In genomic region chr10:103818765-103819374, GRCh38 we compare ENCODE assay signal across 31 cellular contexts. TPM values are rescaled to one million over a fixed set of nuclear protein-coding genes. Genes with fewer than 3 reads are reported as not detected.
A peak's percentile ranks its signal among the peaks of the same experiment; 100 is the strongest.
DNase-seq lines count a peak whose midpoint lies in the region; ATAC-seq and TF ChIP-seq lines count a peak whose summit lies in the region.
"Had no signal": no experiment of that assay in that cellular context is flagged by ENCODE, and none has a peak within 500 bp of the region (broad histone marks: within the 10 kb centered on the region; RNA-seq: fewer than 3 reads in every experiment).

No MANE protein-coding gene starts in this region.

- no peak for TF ChIP-seq CTCF in uterus (IDR thresholded peaks at IDR 0.05)

- peak overlapping the region in 2 of 3 donors; percentile 1 to 5 for H3K27ac Mint-ChIP-seq in CD4-positive, CD25-positive, alpha-beta regulatory T cell
- peak overlapping the region; percentile 86 for H3K27ac Mint-ChIP-seq in T-helper 17 cell
- H3K27ac Mint-ChIP-seq: activated naive CD4-positive, alpha-beta T cell treated with anti-CD3 and anti-CD28 coated beads, Interleukin-2, amount 50 U/mL, for 72 hours; activated T-helper 2 cell treated with anti-CD3 and anti-CD28 coated beads, Interferon-gamma antibody, Interleukin-2, Interleukin-4, amounts not matched to agents 10 μg/mL and 5 μg/mL and 100 μg/mL, durations not matched to agents 14 hours and 24 hours and 36 hours; CD4-positive, alpha-beta memory T cell had no signal

- peak overlapping the region in 1 of 4 donors; percentile 29 for H3K4me3 Mint-ChIP-seq in CD4-positive, CD25-positive, alpha-beta regulatory T cell
- no peak overlapping the region for H3K4me3 Mint-ChIP-seq in T-helper 17 cell
- H3K4me3 Mint-ChIP-seq: CD4-positive, alpha-beta memory T cell; central memory CD8-positive, alpha-beta T cell; naive B cell had no signal

- intact Hi-C loops in posterior vena cava (cut with DNase I) = no loop called here
- intact Hi-C loops in uterus (cut with DNase I; ENCODE audit: low total_unique reads) = no loop called here

- in situ Hi-C loops in HAP-1 (cut with MboI; ENCODE audit: low sequenced_read_pairs) = no loop called here

- H3K9me3 ChIP-seq in CD4-positive, CD25-positive, alpha-beta regulatory T cell (ENCODE audit: control insufficient read depth in 2 of 2, low read length in 2 of 2) = no peaks in the 10 kb centered on the region
- H3K9me3 ChIP-seq in T-helper 17 cell (ENCODE audit: control insufficient read depth, low read length, poor library complexity, severe bottlenecking) = no peaks in the 10 kb centered on the region
- H3K9me3 ChIP-seq in uterus = no peaks in the 10 kb centered on the region
- H3K9me3 ChIP-seq in HAP-1 = no peaks in the 10 kb centered on the region

- no peak for ATAC-seq in CD4-positive, CD25-positive, alpha-beta regulatory T cell (ENCODE audit: low read depth in 2 of 2)
- ATAC-seq in T-helper 17 cell (no peak), left lobe of liver (peak; percentile 76)
- ATAC-seq: activated naive CD4-positive, alpha-beta T cell treated with anti-CD3 and anti-CD28 coated beads, Interleukin-2, amount 50 U/mL, for 72 hours had no signal

- H3K27me3 ChIP-seq in CD4-positive, CD25-positive, alpha-beta regulatory T cell (ENCODE audit: control insufficient read depth, insufficient read depth, low read length) = no peaks in the 10 kb centered on the region
- H3K27me3 ChIP-seq in uterus (no peaks in the 10 kb centered on the region), HAP-1 (ENCODE audit: low read depth) (peaks cover 5% of the 10 kb centered on the region)

- no peaks in the 10 kb centered on the region for H3K36me3 Mint-ChIP-seq in CD4-positive, CD25-positive, alpha-beta regulatory T cell
- H3K36me3 Mint-ChIP-seq in T-helper 17 cell (ENCODE audit: low read depth) = peaks cover 2% of the 10 kb centered on the region
- H3K36me3 Mint-ChIP-seq: activated naive CD4-positive, alpha-beta T cell treated with anti-CD3 and anti-CD28 coated beads, Interleukin-2, amount 50 U/mL, for 72 hours; CD4-positive, alpha-beta memory T cell; naive B cell had no signal

- no peaks in the 10 kb centered on the region for H3K9me3 Mint-ChIP-seq in CD4-positive, CD25-positive, alpha-beta regulatory T cell
- H3K9me3 Mint-ChIP-seq: activated naive CD4-positive, alpha-beta T cell treated with anti-CD3 and anti-CD28 coated beads, Interleukin-2, amount 50 U/mL, for 72 hours; activated T-helper 2 cell treated with anti-CD3 and anti-CD28 coated beads, Interferon-gamma antibody, Interleukin-2, Interleukin-4, amounts not matched to agents 10 μg/mL and 5 μg/mL and 100 μg/mL, durations not matched to agents 14 hours and 24 hours and 36 hours; CD4-positive, alpha-beta memory T cell; central memory CD8-positive, alpha-beta T cell had no signal

- H3K4me3 ChIP-seq in CD4-positive, CD25-positive, alpha-beta regulatory T cell (ENCODE audit: low read depth, low read length) = no peak overlapping the region
- H3K4me3 ChIP-seq in uterus (no peak overlapping the region), HAP-1 (no peak overlapping the region)

- H3K4me1 Mint-ChIP-seq in CD4-positive, CD25-positive, alpha-beta regulatory T cell = peaks cover 0 to 5% (median 0%) of the 10 kb centered on the region in 4 donors
- H3K4me1 Mint-ChIP-seq in T-helper 17 cell = peaks cover 7% of the 10 kb centered on the region
- H3K4me1 Mint-ChIP-seq: CD4-positive, alpha-beta memory T cell; central memory CD8-positive, alpha-beta T cell; naive B cell had no signal

- no peak for DNase-seq in CD4-positive, CD25-positive, alpha-beta regulatory T cell
- no peak for DNase-seq in T-helper 17 cell
- no peak for DNase-seq in left lobe of liver (ENCODE audit: low spot score)
- peak; percentile 24 for DNase-seq in posterior vena cava (ENCODE audit: low spot score)
- DNase-seq in hippocampal formation (lab: John Stamatoyannopoulos, UW) = no peak
- no peak for DNase-seq in NCI-H1105 (lab: John Stamatoyannopoulos, UW)
- no peak for DNase-seq in uterus
- no peak for DNase-seq in HAP-1 (ENCODE audit: low spot score in 2 of 2)
- DNase-seq: activated CD4-positive, alpha-beta T cell treated with anti-CD3 and anti-CD28 coated beads, Interleukin-2, amount 50 U/mL, for 48 hours; activated CD4-positive, CD25-positive, alpha-beta regulatory T cell; activated CD8-positive, alpha-beta memory T cell treated with anti-CD3 and anti-CD28 coated beads, Interleukin-2, amount 50 U/mL, for 4 hours; anterior cingulate cortex; CD4-positive, alpha-beta memory T cell; dermis blood vessel endothelial cell; DMS 273 treated with DMSO at 0.1 percent for 48 hours; kidney glomerular epithelial cell; mesenchymal stem cell; naive B cell; NCI-H1048; NCI-H1930; NCI-H2227 treated with DMSO at 0.1 percent for 48 hours; NCI-H82; OCI-M1; right cardiac atrium; stimulated activated CD4-positive, alpha-beta T cell treated with anti-CD3 and anti-CD28 coated beads, Interleukin-12 subunit alpha, Interleukin-12 subunit beta, amount 100 ng/mL, for 4 hours; stimulated activated CD4-positive, alpha-beta T cell treated with anti-CD3 and anti-CD28 coated beads, Interleukin-4, amount 100 ng/mL, for 4 hours; stimulated activated naive CD4-positive, alpha-beta T cell treated with Interleukin-2 at 50 U/mL for 16 hours; T1000 had no signal

- H3K27me3 Mint-ChIP-seq in CD4-positive, CD25-positive, alpha-beta regulatory T cell = peaks cover 13% of the 10 kb centered on the region
- H3K27me3 Mint-ChIP-seq in T-helper 17 cell = peaks cover 34% of the 10 kb centered on the region

- H3K36me3 ChIP-seq in CD4-positive, CD25-positive, alpha-beta regulatory T cell (ENCODE audit: control insufficient read depth, insufficient read depth, low read length) = no peaks in the 10 kb centered on the region
- no peaks in the 10 kb centered on the region for H3K36me3 ChIP-seq in uterus
- H3K36me3 ChIP-seq in HAP-1 (replicated peaks) = no peaks in the 10 kb centered on the region

- TF ChIP-seq POLR2A in uterus (IDR thresholded peaks at IDR 0.05) = no peak

- no peak overlapping the region for H3K27ac ChIP-seq in CD4-positive, CD25-positive, alpha-beta regulatory T cell (ENCODE audit: insufficient read depth, low read length, poor library complexity, severe bottlenecking)
- no peak overlapping the region for H3K27ac ChIP-seq in uterus

- H3K4me1 ChIP-seq in CD4-positive, CD25-positive, alpha-beta regulatory T cell (ENCODE audit: control insufficient read depth, insufficient read depth, low read length, poor library complexity, severe bottlenecking) = no peaks in the 10 kb centered on the region
- H3K4me1 ChIP-seq in uterus (no peaks in the 10 kb centered on the region), HAP-1 (no peaks in the 10 kb centered on the region)

RNA-seq across cellular contexts. Expression of gene SH3PXD2A, which starts 36.5 kb away (rescaled TPM):
- 15.4 TPM for total RNA-seq in CD4-positive, CD25-positive, alpha-beta regulatory T cell
- polyA plus RNA-seq in CD4-positive, CD25-positive, alpha-beta regulatory T cell = under 1 TPM; 0.24 to 0.59 (median 0.38) TPM
- 10 to 100 TPM in 1 of 2 donors, 1 to 10 TPM in 1; 7.2 to 10.9 TPM for total RNA-seq in T-helper 17 cell
- 43.5 TPM for total RNA-seq in left lobe of liver
- 10 to 100 TPM; 62.6 to 93.6 TPM for total RNA-seq in posterior vena cava
- total RNA-seq in uterus = 100 to 1,000 TPM in 1 of 4 donors, 10 to 100 TPM in 3; 12.6 to 117 (median 46.6) TPM
